Comparison of ENCODE assay signal across 2 cellular contexts in genomic region chr9:129375845-129376244, GRCh38.
TF ChIP-seq lines count a peak whose summit lies in the region.

No MANE protein-coding gene starts in this region.

TF ChIP-seq in GM12878, 131 proteins besides CTCF, POLR2A, EP300 and RAD21:
- no peak for TF ChIP-seq KLF5 (IDR thresholded peaks at IDR 0.05; ENCODE audit: partially characterized antibody)
- peak; percentile 60; the same call in 1 of the 2 replicates for TF ChIP-seq BMI1 (IDR thresholded peaks at IDR 0.05; ENCODE audit: borderline replicate concordance)

TF ChIP-seq in K562, 482 proteins besides CTCF, POLR2A, EP300 and RAD21:
- TF ChIP-seq CXXC5 (CRISPR knock-in tag; IDR thresholded peaks at IDR 0.05) (no peak), CBX8 (IDR thresholded peaks at IDR 0.05; ENCODE audit: borderline replicate concordance, extremely low read depth, low read depth, low read length, poor library complexity, severe bottlenecking) (peak; percentile 60)
